Comparison of ENCODE assay signal across 28 cellular contexts in genomic region chr2:70417011-70417410, GRCh38.
"Had no signal": no experiment of that assay in that cellular context is flagged by ENCODE, and none has a peak within 500 bp of the region (broad histone marks: within the 10 kb centered on the region; RNA-seq: fewer than 3 reads in every experiment).

No MANE protein-coding gene starts in this region.

- H3K27ac ChIP-seq: colonic mucosa, coronary artery, dorsolateral prefrontal cortex, epithelial cell of prostate, esophagus muscularis mucosa, esophagus squamous epithelium, foreskin keratinocyte, gastrocnemius medialis, gastroesophageal sphincter, heart left ventricle, heart right ventricle, hepatocyte had no signal

- H3K36me3 ChIP-seq: colonic mucosa, esophagus muscularis mucosa, esophagus squamous epithelium, gastrocnemius medialis, gastroesophageal sphincter, heart left ventricle, heart right ventricle had no signal

- H3K4me2 ChIP-seq: hepatocyte had no signal

- H3K4me1 ChIP-seq: colonic mucosa, esophagus muscularis mucosa, foreskin keratinocyte, gastrocnemius medialis, gastroesophageal sphincter, heart left ventricle, heart right ventricle had no signal

- H3K79me2 ChIP-seq: hepatocyte had no signal

- ATAC-seq: effector memory CD8-positive, alpha-beta T cell; esophagus mucosa; foreskin keratinocyte; gastrocnemius medialis; gastroesophageal sphincter; heart left ventricle; heart right ventricle had no signal

- H3K4me3 ChIP-seq: colonic mucosa, coronary artery, dorsolateral prefrontal cortex, esophagus muscularis mucosa, esophagus squamous epithelium, gastrocnemius medialis, gastroesophageal sphincter, heart left ventricle, heart right ventricle, hepatocyte had no signal

- FAIRE-seq: endometrium, endothelial cell of umbilical vein, frontal cortex had no signal

- H2AFZ ChIP-seq: hepatocyte had no signal

- H3K27me3 ChIP-seq: colonic mucosa, foreskin keratinocyte, gastrocnemius medialis, hepatocyte had no signal

- H3K9me3 ChIP-seq: colonic mucosa, esophagus muscularis mucosa, esophagus squamous epithelium, gastrocnemius medialis, gastroesophageal sphincter, heart left ventricle, heart right ventricle had no signal

- DNase-seq: colonic mucosa; cortex of kidney; dermis blood vessel endothelial cell; dorsolateral prefrontal cortex; effector CD4-positive, alpha-beta T cell; effector CD8-positive, alpha-beta T cell; effector memory CD4-positive, alpha-beta T cell; effector memory CD8-positive, alpha-beta T cell; endodermal cell; erythroblast; esophagus squamous epithelium; foreskin fibroblast; foreskin keratinocyte; foreskin melanocyte; gastrocnemius medialis; glutamatergic neuron; head of caudate nucleus; heart left ventricle; heart right ventricle had no signal
